1 cellular context compared by ENCODE assay signal in the genomic region with DNA sequence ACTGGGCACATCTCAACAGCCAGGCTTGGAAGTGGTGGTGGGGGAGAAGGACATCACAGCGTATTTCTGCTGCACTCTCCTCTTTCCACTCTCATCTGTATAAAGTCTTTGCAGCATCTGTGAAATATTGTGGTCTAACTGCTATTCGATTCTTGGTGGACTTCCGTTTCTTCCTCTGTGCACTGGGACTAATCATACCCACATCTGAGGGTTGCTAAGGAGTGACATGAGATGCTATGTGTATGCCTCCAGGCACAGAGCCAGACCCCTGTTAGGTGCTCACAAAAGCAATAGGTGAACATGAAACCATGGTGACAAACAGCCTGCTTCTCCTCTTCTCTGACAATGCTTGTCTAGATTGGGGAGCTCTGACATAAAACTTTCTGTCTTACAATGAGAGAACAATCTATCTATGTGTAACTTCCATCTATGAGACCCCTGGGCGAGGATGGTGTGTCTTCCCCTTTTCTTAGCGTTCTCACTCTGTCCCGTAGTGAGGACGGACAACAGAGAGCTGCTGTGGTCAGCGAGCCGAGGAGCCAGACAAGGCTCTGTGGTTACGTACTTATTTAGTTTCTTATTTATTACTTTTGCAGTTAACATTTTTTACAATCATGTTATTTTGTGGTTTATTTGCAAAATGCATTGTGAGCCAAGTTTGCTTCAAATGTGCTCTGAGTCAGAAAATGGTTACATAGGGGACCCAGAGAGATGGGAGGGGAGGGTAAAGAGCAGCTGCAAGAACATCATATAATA.
TF ChIP-seq lines count a peak whose summit lies in the region.

No MANE protein-coding gene starts in this region.

TF ChIP-seq in GM23338, 12 proteins besides CTCF, POLR2A, EP300 and RAD21 (continued from another document):
- TF ChIP-seq, protein P1, sequence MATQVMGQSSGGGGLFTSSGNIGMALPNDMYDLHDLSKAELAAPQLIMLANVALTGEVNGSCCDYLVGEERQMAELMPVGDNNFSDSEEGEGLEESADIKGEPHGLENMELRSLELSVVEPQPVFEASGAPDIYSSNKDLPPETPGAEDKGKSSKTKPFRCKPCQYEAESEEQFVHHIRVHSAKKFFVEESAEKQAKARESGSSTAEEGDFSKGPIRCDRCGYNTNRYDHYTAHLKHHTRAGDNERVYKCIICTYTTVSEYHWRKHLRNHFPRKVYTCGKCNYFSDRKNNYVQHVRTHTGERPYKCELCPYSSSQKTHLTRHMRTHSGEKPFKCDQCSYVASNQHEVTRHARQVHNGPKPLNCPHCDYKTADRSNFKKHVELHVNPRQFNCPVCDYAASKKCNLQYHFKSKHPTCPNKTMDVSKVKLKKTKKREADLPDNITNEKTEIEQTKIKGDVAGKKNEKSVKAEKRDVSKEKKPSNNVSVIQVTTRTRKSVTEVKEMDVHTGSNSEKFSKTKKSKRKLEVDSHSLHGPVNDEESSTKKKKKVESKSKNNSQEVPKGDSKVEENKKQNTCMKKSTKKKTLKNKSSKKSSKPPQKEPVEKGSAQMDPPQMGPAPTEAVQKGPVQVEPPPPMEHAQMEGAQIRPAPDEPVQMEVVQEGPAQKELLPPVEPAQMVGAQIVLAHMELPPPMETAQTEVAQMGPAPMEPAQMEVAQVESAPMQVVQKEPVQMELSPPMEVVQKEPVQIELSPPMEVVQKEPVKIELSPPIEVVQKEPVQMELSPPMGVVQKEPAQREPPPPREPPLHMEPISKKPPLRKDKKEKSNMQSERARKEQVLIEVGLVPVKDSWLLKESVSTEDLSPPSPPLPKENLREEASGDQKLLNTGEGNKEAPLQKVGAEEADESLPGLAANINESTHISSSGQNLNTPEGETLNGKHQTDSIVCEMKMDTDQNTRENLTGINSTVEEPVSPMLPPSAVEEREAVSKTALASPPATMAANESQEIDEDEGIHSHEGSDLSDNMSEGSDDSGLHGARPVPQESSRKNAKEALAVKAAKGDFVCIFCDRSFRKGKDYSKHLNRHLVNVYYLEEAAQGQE (IDR thresholded peaks at IDR 0.05; ENCODE audit: unreplicated experiment): no peak
